Comparison of ENCODE assay signal across 25 cellular contexts in the genomic region with DNA sequence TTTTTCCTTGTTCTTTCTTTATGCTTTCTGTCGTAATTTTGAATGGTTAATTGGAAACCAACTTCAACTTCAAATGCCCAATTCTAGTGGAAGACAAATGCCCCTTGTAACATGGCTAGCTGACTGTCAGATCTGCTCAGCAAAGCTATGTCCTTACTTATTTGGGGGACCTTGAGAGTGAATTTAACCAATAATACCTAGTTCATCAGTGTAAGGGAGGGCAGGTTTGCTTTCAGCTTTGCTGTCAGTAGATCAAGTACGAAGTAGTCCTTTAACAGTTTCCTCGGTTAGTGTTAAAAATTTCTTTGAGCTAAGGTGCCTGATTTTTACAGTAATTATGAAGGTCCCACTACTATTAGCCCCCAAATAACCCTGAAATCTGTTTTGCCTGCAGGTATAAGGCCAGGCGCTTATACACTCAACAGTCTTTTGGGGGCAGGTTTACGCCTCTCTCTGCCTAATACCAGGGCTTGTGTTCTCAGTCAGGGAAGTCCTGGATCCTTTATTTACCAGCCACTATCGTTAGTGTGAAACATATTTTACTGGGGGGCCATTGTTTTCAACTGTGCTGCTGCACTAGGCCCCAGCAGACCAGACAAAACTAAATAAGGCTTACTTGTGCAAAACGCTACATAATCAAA.
DNase-seq lines count a peak whose midpoint lies in the region; FAIRE-seq and TF ChIP-seq lines count a peak whose summit lies in the region.
"Had no signal": no experiment of that assay in that cellular context is flagged by ENCODE, and none has a peak within 500 bp of the region (broad histone marks: within the 10 kb centered on the region; RNA-seq: fewer than 3 reads in every experiment).

No MANE protein-coding gene starts in this region.

- H3K14ac ChIP-seq in H9 (ENCODE audit: insufficient read depth, low read length) (no peak overlapping the region), H1 (ENCODE audit: insufficient read length) (no peak overlapping the region)

- H3K79me2 ChIP-seq in H9 (ENCODE audit: insufficient read depth, low read length) (no peaks in the 10 kb centered on the region), H1 (ENCODE audit: control insufficient read depth in 1 of 2, insufficient read depth in 2 of 2, low read length in 2 of 2) (no peaks in the 10 kb centered on the region), mesendoderm (ENCODE audit: control insufficient read depth, insufficient read depth, low read length) (no peaks in the 10 kb centered on the region)

- H3K23ac ChIP-seq in H9 (ENCODE audit: insufficient read length, low read depth, low read length): no peak overlapping the region
- H3K23ac ChIP-seq in H1 (ENCODE audit: insufficient read length): no peak overlapping the region
- H3K23ac ChIP-seq in mesendoderm (ENCODE audit: low read length): no peak overlapping the region

- H4K91ac ChIP-seq in H9 (ENCODE audit: insufficient read length, low read depth, low read length) (no peak overlapping the region), H1 (replicated peaks; ENCODE audit: insufficient read length, low read length) (no peak overlapping the region)

- H3K4ac ChIP-seq in H9 (ENCODE audit: low read depth, low read length) (no peak overlapping the region), H1 (replicated peaks; ENCODE audit: insufficient read length, low read depth, low read length) (no peak overlapping the region), mesendoderm (ENCODE audit: low read depth, low read length) (peak overlapping the region; percentile 55)

- H2AK5ac ChIP-seq in H9 (ENCODE audit: insufficient read length, low read length): no peak overlapping the region
- H2AK5ac ChIP-seq in H1 (ENCODE audit: low read depth, low read length): no peak overlapping the region
- H2AK5ac ChIP-seq in mesendoderm (ENCODE audit: low read length): peak overlapping the region; percentile 53

- peaks cover 11 to 23% of the 10 kb centered on the region in 2 experiments; a peak in 3 of 4 replicates for H3K4me1 Mint-ChIP-seq in H9
- H3K4me1 Mint-ChIP-seq: CD14-positive monocyte; CD8-positive, alpha-beta memory T cell had no signal

- H3K36me3 ChIP-seq in H1 (ENCODE audit: control insufficient read depth in 2 of 4, insufficient read depth in 4 of 4, low read length in 3 of 4): no peaks in the 10 kb centered on the region
- H3K36me3 ChIP-seq in mesendoderm (ENCODE audit: control insufficient read depth, insufficient read depth, low read length): no peaks in the 10 kb centered on the region
- H3K36me3 ChIP-seq: BE2C; BLaER1 treated with 17β-estradiol and CSF1 and Interleukin-3, amounts not matched to agents 10 nM and 100 nM had no signal

- H2BK20ac ChIP-seq in H9 (ENCODE audit: low read depth, low read length, poor library complexity, severe bottlenecking) (no peak overlapping the region), H1 (ENCODE audit: low read length) (no peak overlapping the region)

- peak overlapping the region in 1 of 3 experiments; percentile 75; a peak in 1 of 7 replicates for H3K27ac Mint-ChIP-seq in H9
- H3K27ac Mint-ChIP-seq: CD14-positive monocyte; CD4-positive, alpha-beta T cell; CD8-positive, alpha-beta memory T cell had no signal

- H3K27me3 ChIP-seq in H9 (ENCODE audit: insufficient read depth, low read length) (no peaks in the 10 kb centered on the region), H1 (replicated peaks in 1 of 4; ENCODE audit: control insufficient read depth in 3 of 4, extremely low read depth in 1 of 4, insufficient read depth in 3 of 4, low read length in 3 of 4) (no peaks in the 10 kb centered on the region), mesendoderm (ENCODE audit: insufficient read depth, low read length, poor library complexity) (no peaks in the 10 kb centered on the region)
- H3K27me3 ChIP-seq: BE2C; BLaER1 treated with 17β-estradiol and CSF1 and Interleukin-3, amounts not matched to agents 10 nM and 100 nM had no signal

- POLR2A ChIA-PET in H1 (lab: Charles Lee; ENCODE audit: partially characterized antibody): no interaction called here

- no peak overlapping the region for H2BK120ac ChIP-seq in H9 (ENCODE audit: low read depth, low read length, poor library complexity, severe bottlenecking)
- no peak overlapping the region for H2BK120ac ChIP-seq in H1 (replicated peaks; ENCODE audit: low read depth, low read length)
- H2BK120ac ChIP-seq in mesendoderm (ENCODE audit: low read depth, low read length): no peak overlapping the region

- no peak overlapping the region for H3K18ac ChIP-seq in H9 (ENCODE audit: insufficient read length, low read depth, low read length)
- 0 out of 2 replicates have a peak overlapping the region, but pooled peaks have one; percentile 2 for H3K18ac ChIP-seq in H1 (ENCODE audit: extremely low read depth, low read length)
- peak overlapping the region; percentile 75 for H3K18ac ChIP-seq in mesendoderm (ENCODE audit: low read length)

- no peaks in the 10 kb centered on the region for H3K9me3 ChIP-seq in H9 (ENCODE audit: control insufficient read depth, low read depth, low read length)
- no peaks in the 10 kb centered on the region for H3K9me3 ChIP-seq in H1 (ENCODE audit: insufficient read depth in 2 of 2, low read depth in 1 of 2, low read length in 1 of 2)
- H3K9me3 ChIP-seq: A549; BE2C; BLaER1 treated with 17β-estradiol and CSF1 and Interleukin-3, amounts not matched to agents 10 nM and 100 nM had no signal

- no peak for FAIRE-seq in H1 (lab: Jason Lieb, UNC)
- FAIRE-seq: A549, D721Med, GM12878, GM19239, H54 had no signal

- H3K9me3 Mint-ChIP-seq in H9: no peaks in the 10 kb centered on the region; a peak in 1 of 5 replicates
- H3K9me3 Mint-ChIP-seq: CD4-positive, alpha-beta T cell had no signal

- H2BK5ac ChIP-seq in H9 (ENCODE audit: insufficient read length, low read length): no peak overlapping the region
- H2BK5ac ChIP-seq in H1 (ENCODE audit: low read depth, low read length): no peak overlapping the region
- H2BK5ac ChIP-seq in mesendoderm (ENCODE audit: low read length): peak overlapping the region; percentile 12

- H3T11ph ChIP-seq in H9 (ENCODE audit: low read length): no peak overlapping the region

- H4K20me1 ChIP-seq in H9 (ENCODE audit: control insufficient read depth, insufficient read depth, insufficient read length) (no peaks in the 10 kb centered on the region), H1 (replicated peaks in 1 of 2; ENCODE audit: control insufficient read depth in 1 of 2, insufficient read depth in 2 of 2, low read length in 2 of 2) (no peaks in the 10 kb centered on the region)
- H4K20me1 ChIP-seq: BLaER1 treated with 17β-estradiol and CSF1 and Interleukin-3, amounts not matched to agents 10 nM and 100 nM had no signal

- no CpG with 5 or more reads among the region's 7 CpGs for WGBS in H9 (ENCODE audit: extremely low coverage, insufficient read length, low lambda C conversion rate)
- 75% methylated on average over 7 of the region's 7 CpGs; no CpG with 5 or more reads in 1 of the 2 experiments for WGBS in H1 (ENCODE audit: extremely low coverage in 1 of 2, insufficient coverage in 1 of 2, insufficient read length in 1 of 2, insufficient replicate concordance in 2 of 2, low coverage in 1 of 2, low lambda C conversion rate in 2 of 2, missing lambda C conversion rate in 1 of 2), 2 experiments
- no CpG with 5 or more reads among the region's 7 CpGs for WGBS in mesendoderm (ENCODE audit: extremely low coverage, insufficient coverage, low lambda C conversion rate)

- H3K79me1 ChIP-seq in H9 (ENCODE audit: insufficient read depth, low read depth, low read length, poor library complexity, severe bottlenecking): no peaks in the 10 kb centered on the region
- no peaks in the 10 kb centered on the region for H3K79me1 ChIP-seq in H1 (ENCODE audit: low read depth, low read length)
- H3K79me1 ChIP-seq in mesendoderm (ENCODE audit: low read length): no peaks in the 10 kb centered on the region

- H3K56ac ChIP-seq in H9 (ENCODE audit: insufficient read length, low read depth, low read length) (no peak overlapping the region), H1 (replicated peaks; ENCODE audit: insufficient read length, low read depth, low read length) (no peak overlapping the region), mesendoderm (ENCODE audit: low read length) (no peak overlapping the region)

- peak; percentile 19; the same call in 1 of the 3 replicates for TF ChIP-seq CTCF in H9 (conservative IDR thresholded peaks at IDR 0.05)
- peak in 2 of 3 experiments; percentile 14 to 15; a peak in 1 of 4 replicates for TF ChIP-seq CTCF in H1 (IDR thresholded peaks at IDR 0.05; ENCODE audit: control extremely low read depth in 1 of 3, insufficient read depth in 1 of 3, low read depth in 1 of 3, low read length in 3 of 3)

- H3K27ac ChIP-seq in H9 (ENCODE audit: insufficient read length, low read depth, low read length) (no peak overlapping the region), H1 (ENCODE audit: low read depth, low read length) (no peak overlapping the region), mesendoderm (ENCODE audit: low read depth, low read length) (no peak overlapping the region)
- H3K27ac ChIP-seq: A549; BLaER1 treated with 17β-estradiol and CSF1 and Interleukin-3, amounts not matched to agents 10 nM and 100 nM; GM23248 had no signal

- H2BK12ac ChIP-seq in H9 (ENCODE audit: insufficient read length, low read depth, low read length) (no peak overlapping the region), H1 (ENCODE audit: low read depth, low read length) (no peak overlapping the region)

- H3K27me3 Mint-ChIP-seq in H9 (ENCODE audit: low read depth): no peaks in the 10 kb centered on the region
- H3K27me3 Mint-ChIP-seq: CD4-positive, alpha-beta T cell; CD8-positive, alpha-beta memory T cell had no signal

- no peak overlapping the region for H4K8ac ChIP-seq in H9 (replicated peaks; ENCODE audit: insufficient read length, low read depth, low read length)
- H4K8ac ChIP-seq in H1 (ENCODE audit: extremely low read depth, insufficient read depth, low read length): no peak overlapping the region
- no peak overlapping the region for H4K8ac ChIP-seq in mesendoderm (ENCODE audit: low read depth, low read length)

- no peak overlapping the region for H4K5ac ChIP-seq in H9 (ENCODE audit: insufficient read length, low read depth, low read length)
- H4K5ac ChIP-seq in H1 (ENCODE audit: insufficient read length, low read depth, low read length): no peak overlapping the region
- no peak overlapping the region for H4K5ac ChIP-seq in mesendoderm (ENCODE audit: low read length)

- CTCF ChIA-PET in H1 (lab: Charles Lee; ENCODE audit: partially characterized antibody): interaction anchor here (0.7 to 3.0 kb wide), 11 partner anchors 13 to 689 kb away, joined by 3 to 9 read pairs (median 3); no protein-coding TSS in a partner anchor

- no peaks in the 10 kb centered on the region for H3K23me2 ChIP-seq in H9 (ENCODE audit: insufficient read length, low read depth, low read length, poor library complexity, severe bottlenecking)
- no peaks in the 10 kb centered on the region for H3K23me2 ChIP-seq in H1 (ENCODE audit: low read depth, low read length)

- no peak for TF ChIP-seq EP300 in H1 (IDR thresholded peaks at IDR 0.05; ENCODE audit: borderline replicate concordance in 1 of 2, low read depth in 2 of 2, low read length in 2 of 2)

- H2BK15ac ChIP-seq in H9 (ENCODE audit: low read depth, low read length) (no peak overlapping the region), H1 (ENCODE audit: low read length) (no peak overlapping the region), mesendoderm (replicated peaks; ENCODE audit: low read depth) (no peak overlapping the region)

- TF ChIP-seq POLR2A in H1 (IDR thresholded peaks at IDR 0.05; ENCODE audit: control extremely low read depth in 1 of 2, low read depth in 2 of 2, low read length in 2 of 2): no peak

- H3K4me3 ChIP-seq in H1 (ENCODE audit: extremely low read depth in 1 of 4, insufficient read depth in 2 of 4, low read depth in 3 of 4, low read length in 4 of 4) (no peak overlapping the region), mesendoderm (ENCODE audit: low read length) (no peak overlapping the region)
- H3K4me3 ChIP-seq: A549; BLaER1 treated with 17β-estradiol and CSF1 and Interleukin-3, amounts not matched to agents 10 nM and 100 nM; GM12878; GM23248 had no signal

- DNase-seq in H9 (no peak), H1 (ENCODE audit: low read depth in 1 of 2, low spot score in 2 of 2) (no peak), mesendoderm (peak; percentile 35), HuH-7.5 (ENCODE audit: low spot score) (no peak), OCI-M1 (lab: John Stamatoyannopoulos, UW) (no peak)
- no peak for DNase-seq in activated CD8-positive, alpha-beta memory T cell treated with anti-CD3 and anti-CD28 coated beads for 24 hours
- DNase-seq: 8988T; ACHN; AML-193; BE2C; CD4-positive, alpha-beta T cell; CD8-positive, alpha-beta memory T cell; DMS 273 treated with DMSO at 0.1 percent for 48 hours; DMS79; EL; GDM1; GM23248; HCEC 1CT had no signal

- H3K4me1 ChIP-seq in H9 (ENCODE audit: insufficient read depth, low read length): no peaks in the 10 kb centered on the region
- no peaks in the 10 kb centered on the region; a peak in 1 of 7 replicates for H3K4me1 ChIP-seq in H1 (replicated peaks in 1 of 4; ENCODE audit: control insufficient read depth in 3 of 4, insufficient read depth in 4 of 4, low read length in 3 of 4)
- H3K4me1 ChIP-seq in mesendoderm (ENCODE audit: control insufficient read depth, low read depth, low read length): peaks cover 4% of the 10 kb centered on the region
- H3K4me1 ChIP-seq: A549; BE2C; BLaER1 treated with 17β-estradiol and CSF1 and Interleukin-3, amounts not matched to agents 10 nM and 100 nM had no signal

- no peak overlapping the region for H3K9ac ChIP-seq in H9 (ENCODE audit: extremely low read depth, insufficient read length, low read length)
- H3K9ac ChIP-seq in H1 (replicated peaks in 1 of 4; ENCODE audit: extremely low read depth in 1 of 4, low read depth in 3 of 4, low read length in 3 of 4): no peak overlapping the region
- no peak overlapping the region for H3K9ac ChIP-seq in mesendoderm (ENCODE audit: low read length)
- H3K9ac ChIP-seq: BLaER1 treated with 17β-estradiol and CSF1 and Interleukin-3, amounts not matched to agents 10 nM and 100 nM; GM23248 had no signal

- peak; percentile 40 to 45 for TF ChIP-seq RAD21 in H1 (IDR thresholded peaks at IDR 0.05 in 1 of 2, conservative IDR thresholded peaks at IDR 0.05 in 1 of 2; ENCODE audit: low read depth in 2 of 2, low read length in 2 of 2)

- no peak overlapping the region for H3K4me3 Mint-ChIP-seq in H9
- H3K4me3 Mint-ChIP-seq: CD14-positive monocyte; CD4-positive, alpha-beta T cell; CD8-positive, alpha-beta memory T cell had no signal

- H3K4me2 ChIP-seq in H9 (ENCODE audit: insufficient read depth, insufficient read length, low read length): no peak overlapping the region
- H3K4me2 ChIP-seq in H1 (ENCODE audit: insufficient read depth in 1 of 2, low read depth in 2 of 2, low read length in 2 of 2): no peak overlapping the region
- no peak overlapping the region for H3K4me2 ChIP-seq in mesendoderm (ENCODE audit: low read length)
- H3K4me2 ChIP-seq: A549; BLaER1 treated with 17β-estradiol and CSF1 and Interleukin-3, amounts not matched to agents 10 nM and 100 nM had no signal

- H2AFZ ChIP-seq in H9 (ENCODE audit: low read length): peak overlapping the region; percentile 97
- peak overlapping the region; percentile 72 for H2AFZ ChIP-seq in H1 (ENCODE audit: low read length)
- H2AFZ ChIP-seq: GM23248 had no signal

- H3K36me3 Mint-ChIP-seq in H9 (ENCODE audit: insufficient read depth in 1 of 3, low read depth in 3 of 3): no peaks in the 10 kb centered on the region
- H3K36me3 Mint-ChIP-seq: CD14-positive monocyte; CD8-positive, alpha-beta memory T cell had no signal
